In the genomic region with DNA sequence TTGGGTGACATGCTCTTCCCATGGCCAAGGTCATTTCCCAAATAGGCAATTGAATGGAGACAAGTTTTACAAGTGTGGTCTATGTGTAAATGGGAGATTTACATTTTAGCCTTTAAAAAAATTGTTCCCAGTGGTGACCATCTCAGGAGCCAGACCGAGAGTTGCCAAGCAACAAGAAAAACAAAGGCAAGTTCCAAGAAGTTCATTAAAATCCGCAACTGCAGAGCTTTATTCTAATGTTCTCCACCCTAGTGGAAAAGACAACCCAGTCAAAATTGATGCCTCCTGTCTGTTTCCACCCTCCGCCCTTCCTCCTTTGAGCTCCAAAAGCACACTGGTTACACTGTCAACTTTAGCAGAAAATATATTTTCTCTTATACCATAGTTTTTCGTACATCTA, we compare ENCODE assay signal across 19 cellular contexts.
"Had no signal": no experiment of that assay in that cellular context is flagged by ENCODE, and none has a peak within 500 bp of the region (broad histone marks: within the 10 kb centered on the region; RNA-seq: fewer than 3 reads in every experiment).

No MANE protein-coding gene starts in this region.

- ATAC-seq: activated CD4-positive, CD25-positive, alpha-beta regulatory T cell treated with anti-CD3 and anti-CD28 coated beads, Interleukin-2, amount 50 U/mL, for 24 hours; effector memory CD8-positive, alpha-beta T cell; T-cell; upper lobe of right lung had no signal

- H3K4me3 Mint-ChIP-seq: activated naive CD8-positive, alpha-beta T cell treated with anti-CD3 and anti-CD28 coated beads, Interleukin-2, amount 10 ng/mL, durations not matched to agents 7 days and 5 days; effector memory CD8-positive, alpha-beta T cell; naive B cell; T-cell had no signal

- H3K27me3 Mint-ChIP-seq: naive B cell, T-cell had no signal

- H3K9me3 ChIP-seq: breast epithelium, ovary, thoracic aorta, upper lobe of right lung had no signal

- H3K36me3 ChIP-seq: breast epithelium, ovary, stomach, thoracic aorta, upper lobe of right lung had no signal

- H3K27ac ChIP-seq: breast epithelium, ovary, stomach, thoracic aorta, upper lobe of right lung had no signal

- H3K4me3 ChIP-seq: breast epithelium, lung, ovary, stomach, thoracic aorta, upper lobe of right lung had no signal

- H3K27me3 ChIP-seq: breast epithelium, ovary, stomach, upper lobe of right lung had no signal

- H3K4me1 ChIP-seq: breast epithelium, upper lobe of right lung had no signal

- DNase-seq: activated CD4-positive, alpha-beta T cell treated with anti-CD3 and anti-CD28 coated beads, Interleukin-2, amount 50 U/mL, for 1 hour; activated CD8-positive, alpha-beta memory T cell treated with anti-CD3 and anti-CD28 coated beads for 24 hours; activated naive CD4-positive, alpha-beta T cell; activated naive CD8-positive, alpha-beta T cell treated with anti-CD3 and anti-CD28 coated beads, Interleukin-2, amount 10 ng/mL, durations not matched to agents 7 days and 5 days; dermis blood vessel endothelial cell; effector memory CD8-positive, alpha-beta T cell; hippocampal formation; naive B cell; stimulated activated CD4-positive, alpha-beta T cell treated with anti-CD3 and anti-CD28 coated beads, Interleukin-12 subunit alpha, Interleukin-12 subunit beta, amount 100 ng/mL, for 4 hours; stimulated activated CD4-positive, alpha-beta T cell treated with anti-CD3 and anti-CD28 coated beads, Interleukin-2, amount 100 ng/mL, for 24 hours; stomach; T-cell; T-helper 9 cell; upper lobe of right lung had no signal

- H3K27ac Mint-ChIP-seq: activated naive CD8-positive, alpha-beta T cell treated with anti-CD3 and anti-CD28 coated beads, Interleukin-2, amount 10 ng/mL, durations not matched to agents 7 days and 5 days; effector memory CD8-positive, alpha-beta T cell; naive B cell; T-cell had no signal
